Comparison of ENCODE assay signal across 8 cellular contexts in genomic region chrX:3713937-3714434, GRCh38. TPM values are rescaled to one million over a fixed set of nuclear protein-coding genes. Genes with fewer than 3 reads are reported as not detected.
DNase-seq lines count a peak whose midpoint lies in the region; ATAC-seq, FAIRE-seq and TF ChIP-seq lines count a peak whose summit lies in the region.

No MANE protein-coding gene starts in this region.

- DNase-seq in BE2C (no peak), bronchial epithelial cell (ENCODE audit: low read depth) (no peak), germinal center (ENCODE audit: low spot score) (no peak), RKO (ENCODE audit: low spot score) (no peak), AML-193 (lab: John Stamatoyannopoulos, UW) (no peak)
- no peak for DNase-seq in activated CD4-positive, alpha-beta T cell treated with anti-CD3 and anti-CD28 coated beads for 48 hours

- H3K27me3 ChIP-seq in BE2C: no peaks in the 10 kb centered on the region
- no peaks in the 10 kb centered on the region for H3K27me3 ChIP-seq in bronchial epithelial cell (ENCODE audit: control insufficient read depth, insufficient read depth, low read length)
- H3K27me3 ChIP-seq in muscle layer of colon (ENCODE audit: control insufficient read depth in 1 of 2, insufficient read depth in 2 of 2, low read length in 2 of 2): no peaks in the 10 kb centered on the region

- no peaks in the 10 kb centered on the region for H3K9me3 ChIP-seq in BE2C
- no peaks in the 10 kb centered on the region for H3K9me3 ChIP-seq in muscle layer of colon (ENCODE audit: low read length)

- H3K9ac ChIP-seq in muscle layer of colon (ENCODE audit: low read length): no peak overlapping the region

- ATAC-seq in HG03175 (IDR thresholded peaks at IDR 0.05; ENCODE audit: unreplicated experiment): peak; percentile 11

- H3K4me1 ChIP-seq in BE2C (no peaks in the 10 kb centered on the region), muscle layer of colon (ENCODE audit: insufficient read depth, low read length) (no peaks in the 10 kb centered on the region)

- FAIRE-seq in bronchial epithelial cell (lab: Jason Lieb, UNC): no peak

- TF ChIP-seq CTCF in BE2C (IDR thresholded peaks at IDR 0.05; ENCODE audit: low read depth, low read length): no peak
- no peak for TF ChIP-seq CTCF in bronchial epithelial cell (IDR thresholded peaks at IDR 0.05; ENCODE audit: insufficient read depth, low read length, severe bottlenecking)

- no peak overlapping the region for H3K27ac ChIP-seq in muscle layer of colon (ENCODE audit: low read depth, low read length)

- H3K36me3 ChIP-seq in BE2C (no peaks in the 10 kb centered on the region), bronchial epithelial cell (ENCODE audit: control insufficient read depth, insufficient read depth, low read length) (no peaks in the 10 kb centered on the region), muscle layer of colon (ENCODE audit: insufficient read depth, low read length) (no peaks in the 10 kb centered on the region)

- H3K4me3 ChIP-seq in BE2C (ENCODE audit: low read depth, low read length) (peak overlapping the region; percentile 49), bronchial epithelial cell (ENCODE audit: low read depth, low read length) (peak overlapping the region; percentile 67), muscle layer of colon (ENCODE audit: low read depth in 1 of 2, low read length in 2 of 2) (peak overlapping the region; percentile 56 to 61)

RNA-seq across cellular contexts. Expression of gene PRKX, which starts 0.5 kb away (rescaled TPM):
- polyA plus RNA-seq in BE2C (2012; ENCODE audit: insufficient read depth, insufficient read length, low read depth): 11.8 TPM
- total RNA-seq in bronchial epithelial cell: 44.7 and 49.0 TPM in 2 replicates
